In genomic region chr14:50531595-50532501, GRCh38 we compare ENCODE assay signal across 8 cellular contexts. TPM values are rescaled to one million over a fixed set of nuclear protein-coding genes. Genes with fewer than 3 reads are reported as not detected.
A peak's percentile ranks its signal among the peaks of the same experiment; 100 is the strongest.
DNase-seq lines count a peak whose midpoint lies in the region; ATAC-seq, FAIRE-seq and TF ChIP-seq lines count a peak whose summit lies in the region.

No MANE protein-coding gene starts in this region.

- H3K9me3 Mint-ChIP-seq in T-cell, result no peaks in the 10 kb centered on the region

- H3K4me3 Mint-ChIP-seq in T-cell, result peak overlapping the region; percentile 86 to 90 (median 87)

- H3K36me3 ChIP-seq in ES-I3 (ENCODE audit: insufficient read depth, low read length), result no peaks in the 10 kb centered on the region
- H3K36me3 ChIP-seq in kidney (ENCODE audit: control insufficient read depth in 1 of 2, insufficient read depth in 2 of 2, low read length in 2 of 2), result no peaks in the 10 kb centered on the region

- H3K27me3 Mint-ChIP-seq in T-cell, result no peaks in the 10 kb centered on the region

- CTCF ChIA-PET in T-cell (lab: Charles Lee), result interaction anchor here in 1 of 2 donors (0.6 to 1.0 kb wide), 2 partner anchors 211 to 484 kb away, joined by 3 to 5 read pairs; no protein-coding TSS in a partner anchor

- peak overlapping the region; percentile 87 to 88 for H3K27ac ChIP-seq in kidney (ENCODE audit: low read depth in 2 of 2, low read length in 2 of 2)

- H3K9ac ChIP-seq in ES-I3 (ENCODE audit: low read depth, low read length) (peak overlapping the region; percentile 66), kidney (ENCODE audit: low read length in 2 of 2) (peak overlapping the region; percentile 64 to 70)

- H3K36me3 Mint-ChIP-seq in T-cell, result no peaks in the 10 kb centered on the region

- H3K9me3 ChIP-seq in ES-I3 (ENCODE audit: control insufficient read depth, insufficient read depth, low read length), result no peaks in the 10 kb centered on the region
- no peaks in the 10 kb centered on the region for H3K9me3 ChIP-seq in kidney (ENCODE audit: control insufficient read depth in 1 of 2, low read length in 2 of 2)

- DNase-seq in HT-29 (ENCODE audit: low spot score) (peak; percentile 36), T-cell (peak in 27 of 34 experiments; percentile 1 to 29 (median 6)), cardiac fibroblast (ENCODE audit: low read depth in 2 of 2) (peak; percentile 52 to 53), kidney (peak; percentile 87), GM19238 (ENCODE audit: insufficient read length, low spot score) (no peak)
- DNase-seq in stimulated activated CD4-positive, alpha-beta T cell treated with anti-CD3 and anti-CD28 coated beads, Interleukin-1b, Interleukin-23, amount 100 ng/mL, for 24 hours (ENCODE audit: low read depth in 4 of 4, low spot score in 1 of 4), result peak in 3 of 4 experiments; percentile 5 to 15 (median 13)

- POLR2A ChIA-PET in T-cell (lab: Charles Lee), result interaction anchor here in 1 of 2 donors (0.6 kb wide), 1 partner anchor 211 kb away, joined by 3 read pairs; no protein-coding TSS in a partner anchor

- FAIRE-seq in kidney (lab: Jason Lieb, UNC), result no peak

- intact Hi-C loops in kidney (cut with DNase I), result no loop called here

- H3K4me1 ChIP-seq in ES-I3 (ENCODE audit: insufficient read depth, low read length) (peaks cover 15% of the 10 kb centered on the region; the same call in 1 of the 2 replicates), kidney (ENCODE audit: control insufficient read depth in 1 of 2, insufficient read depth in 1 of 2, low read depth in 1 of 2, low read length in 2 of 2) (peaks cover 4 to 10% of the 10 kb centered on the region in 2 donors)

- H3K4me1 Mint-ChIP-seq in T-cell, result peaks cover 42 to 52% (median 51%) of the 10 kb centered on the region in 3 donors

- TF ChIP-seq CTCF in cardiac fibroblast (IDR thresholded peaks at IDR 0.05; ENCODE audit: low read depth, low read length) (no peak), kidney (IDR thresholded peaks at IDR 0.05; ENCODE audit: borderline replicate concordance, extremely low read depth, insufficient read depth) (no peak)

- H3K4me3 ChIP-seq in cardiac fibroblast (replicated peaks in 1 of 2; ENCODE audit: low read depth in 2 of 2, low read length in 2 of 2), result peak overlapping the region; percentile 82 to 94
- peak overlapping the region; percentile 71 to 79 for H3K4me3 ChIP-seq in kidney (ENCODE audit: low read length in 2 of 2)

- H3K27ac Mint-ChIP-seq in T-cell, result peak overlapping the region; percentile 84 to 88

- ATAC-seq in GM21423 (IDR thresholded peaks at IDR 0.05; ENCODE audit: unreplicated experiment) (peak; percentile 19), T-cell (replicated peaks in 1 of 4) (peak in 1 of 4 experiments; percentile 14)

RNA-seq across cellular contexts. Expression of gene MAP4K5, which starts 0.5 kb away (rescaled TPM):
- 29.2 and 34.1 TPM in 2 replicates for total RNA-seq in HT-29 (2014; rRNA removed; shearing (Covaris generic))
- total RNA-seq in T-cell, result 10 to 100 TPM; 33.5 to 48.2 (median 44.6) TPM
- total RNA-seq in kidney, result 47.8 TPM
- polyA plus RNA-seq in kidney (ENCODE audit: insufficient read depth, low read depth, low replicate concordance), result 9.4 TPM

RNA-seq across cellular contexts. Expression of gene ATL1, which starts 28.1 kb away (rescaled TPM):
- 0.28 and 1.6 TPM in 2 replicates for total RNA-seq in HT-29 (2014; rRNA removed; shearing (Covaris generic))
- total RNA-seq in T-cell, result 1 to 10 TPM; 1.2 to 3.2 (median 2.1) TPM
- 5.9 TPM for total RNA-seq in kidney
- polyA plus RNA-seq in kidney (ENCODE audit: insufficient read depth, low read depth, low replicate concordance), result 4.0 TPM
